13 cellular contexts compared by ENCODE assay signal in the genomic region with DNA sequence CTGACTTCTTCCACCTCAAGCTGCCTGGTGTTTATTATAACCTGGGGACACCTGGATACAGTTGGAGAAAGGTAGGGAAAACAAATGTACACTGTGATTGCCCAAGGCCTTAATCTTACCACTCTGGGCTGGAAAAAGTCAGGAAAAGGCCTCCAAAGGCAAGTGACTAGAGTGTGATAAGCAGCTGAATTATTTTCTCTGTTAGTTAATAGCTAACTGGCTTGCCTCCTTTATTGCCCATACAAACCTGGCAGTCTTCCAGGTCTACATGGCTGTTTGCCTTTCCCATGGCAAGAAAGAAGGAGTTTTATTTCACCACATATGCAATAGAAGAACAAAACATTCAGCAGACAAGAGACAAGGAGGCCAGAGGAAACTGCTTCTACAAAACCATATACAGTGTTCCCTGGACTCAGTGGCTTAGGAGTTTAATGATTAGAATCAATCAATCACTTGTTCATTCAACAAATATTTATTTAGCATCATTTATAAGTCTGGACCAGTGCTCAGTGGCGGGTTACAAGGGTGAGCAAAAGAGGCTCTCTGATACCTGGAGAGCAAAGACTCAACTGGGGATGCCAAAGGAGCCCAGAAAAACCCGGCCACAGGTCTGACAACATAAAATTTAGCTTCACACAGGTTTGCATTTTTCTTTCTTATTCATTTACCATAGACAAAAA. TPM values are rescaled to one million over a fixed set of nuclear protein-coding genes. Genes with fewer than 3 reads are reported as not detected.
A peak's percentile ranks its signal among the peaks of the same experiment; 100 is the strongest.
DNase-seq lines count a peak whose midpoint lies in the region; TF ChIP-seq lines count a peak whose summit lies in the region.
"Had no signal": no experiment of that assay in that cellular context is flagged by ENCODE, and none has a peak within 500 bp of the region (broad histone marks: within the 10 kb centered on the region; RNA-seq: fewer than 3 reads in every experiment).

No MANE protein-coding gene starts in this region.

- DNase-seq in NCI-H510A treated with DMSO at 0.1 percent for 48 hours (lab: John Stamatoyannopoulos, UW) = peak; percentile 65
- peak; percentile 10 for DNase-seq in fibroblast of the conjunctiva (ENCODE audit: low read depth)
- peak; percentile 98 for DNase-seq in renal cortical epithelial cell (ENCODE audit: low read depth)
- DNase-seq in stimulated activated CD4-positive, alpha-beta T cell treated with anti-CD3 and anti-CD28 coated beads, Interleukin-2, amount 100 ng/mL, for 48 hours = no peak
- DNase-seq in EL = no peak
- no peak for DNase-seq in cerebellar nuclear complex (lab: John Stamatoyannopoulos, UW)
- DNase-seq: activated B cell treated with CpG ODN at 0.5 μM for 24 hours; activated naive CD4-positive, alpha-beta T cell; Kasumi-1; left ventricle myocardium inferior; stimulated activated naive CD4-positive, alpha-beta T cell had no signal

- TF ChIP-seq CTCF in HEK293 (tag by site-specific recombination; IDR thresholded peaks at IDR 0.05) = no peak

- H3K36me3 ChIP-seq in HEK293 (ENCODE audit: control insufficient read depth in 2 of 2, insufficient read depth in 1 of 2, low read length in 2 of 2) = no peaks in the 10 kb centered on the region
- H3K36me3 ChIP-seq: left ventricle myocardium inferior had no signal

- CTCF ChIA-PET in HEK293 (lab: Yijun Ruan, JAX) = no interaction called here

- no peaks in the 10 kb centered on the region for H3K9me3 ChIP-seq in HEK293 (ENCODE audit: control insufficient read depth, insufficient read depth, low read depth, low read length)
- H3K9me3 ChIP-seq: left ventricle myocardium inferior had no signal

- peaks cover 3% of the 10 kb centered on the region; the same call in 1 of the 2 replicates for H3K4me1 ChIP-seq in HEK293 (ENCODE audit: control insufficient read depth, insufficient read depth, low read length)

- H3K4me3 ChIP-seq in HEK293 (ENCODE audit: low read depth, low read length) = no peak overlapping the region
- H3K4me3 ChIP-seq: left ventricle myocardium inferior had no signal

- no peak overlapping the region for H3K27ac ChIP-seq in HEK293 (ENCODE audit: extremely low read depth, low read depth, low read length)
- H3K27ac ChIP-seq: RWPE1 had no signal

- POLR2A ChIA-PET in HEK293 (lab: Yijun Ruan, JAX) = no interaction called here

TF ChIP-seq in HEK293, 187 proteins besides CTCF, POLR2A, EP300 and RAD21:
- TF ChIP-seq, protein P1, sequence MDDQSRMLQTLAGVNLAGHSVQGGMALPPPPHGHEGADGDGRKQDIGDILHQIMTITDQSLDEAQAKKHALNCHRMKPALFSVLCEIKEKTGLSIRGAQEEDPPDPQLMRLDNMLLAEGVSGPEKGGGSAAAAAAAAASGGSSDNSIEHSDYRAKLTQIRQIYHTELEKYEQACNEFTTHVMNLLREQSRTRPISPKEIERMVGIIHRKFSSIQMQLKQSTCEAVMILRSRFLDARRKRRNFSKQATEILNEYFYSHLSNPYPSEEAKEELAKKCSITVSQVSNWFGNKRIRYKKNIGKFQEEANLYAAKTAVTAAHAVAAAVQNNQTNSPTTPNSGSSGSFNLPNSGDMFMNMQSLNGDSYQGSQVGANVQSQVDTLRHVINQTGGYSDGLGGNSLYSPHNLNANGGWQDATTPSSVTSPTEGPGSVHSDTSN (CRISPR knock-in tag; IDR thresholded peaks at IDR 0.05) = no peak
- TF ChIP-seq TRIM28 (IDR thresholded peaks at IDR 0.05; ENCODE audit: borderline replicate concordance, low read length) (peak; percentile 59; the same call in 1 of the 2 replicates), ZNF654 (tag by site-specific recombination; IDR thresholded peaks at IDR 0.05; ENCODE audit: low read depth) (no peak), PRDM1 (tag by site-specific recombination; IDR thresholded peaks at IDR 0.05) (no peak), ZBTB20 (tag by site-specific recombination; IDR thresholded peaks at IDR 0.05) (peak; percentile 26; the same call in 1 of the 2 replicates)
- TF ChIP-seq, protein P2, sequence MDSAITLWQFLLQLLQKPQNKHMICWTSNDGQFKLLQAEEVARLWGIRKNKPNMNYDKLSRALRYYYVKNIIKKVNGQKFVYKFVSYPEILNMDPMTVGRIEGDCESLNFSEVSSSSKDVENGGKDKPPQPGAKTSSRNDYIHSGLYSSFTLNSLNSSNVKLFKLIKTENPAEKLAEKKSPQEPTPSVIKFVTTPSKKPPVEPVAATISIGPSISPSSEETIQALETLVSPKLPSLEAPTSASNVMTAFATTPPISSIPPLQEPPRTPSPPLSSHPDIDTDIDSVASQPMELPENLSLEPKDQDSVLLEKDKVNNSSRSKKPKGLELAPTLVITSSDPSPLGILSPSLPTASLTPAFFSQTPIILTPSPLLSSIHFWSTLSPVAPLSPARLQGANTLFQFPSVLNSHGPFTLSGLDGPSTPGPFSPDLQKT (IDR thresholded peaks at IDR 0.05; ENCODE audit: borderline replicate concordance, low read depth, low read length) = no peak
- TF ChIP-seq, protein P3, sequence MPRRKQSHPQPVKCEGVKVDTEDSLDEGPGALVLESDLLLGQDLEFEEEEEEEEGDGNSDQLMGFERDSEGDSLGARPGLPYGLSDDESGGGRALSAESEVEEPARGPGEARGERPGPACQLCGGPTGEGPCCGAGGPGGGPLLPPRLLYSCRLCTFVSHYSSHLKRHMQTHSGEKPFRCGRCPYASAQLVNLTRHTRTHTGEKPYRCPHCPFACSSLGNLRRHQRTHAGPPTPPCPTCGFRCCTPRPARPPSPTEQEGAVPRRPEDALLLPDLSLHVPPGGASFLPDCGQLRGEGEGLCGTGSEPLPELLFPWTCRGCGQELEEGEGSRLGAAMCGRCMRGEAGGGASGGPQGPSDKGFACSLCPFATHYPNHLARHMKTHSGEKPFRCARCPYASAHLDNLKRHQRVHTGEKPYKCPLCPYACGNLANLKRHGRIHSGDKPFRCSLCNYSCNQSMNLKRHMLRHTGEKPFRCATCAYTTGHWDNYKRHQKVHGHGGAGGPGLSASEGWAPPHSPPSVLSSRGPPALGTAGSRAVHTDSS (tag by site-specific recombination; IDR thresholded peaks at IDR 0.05) = no peak
- TF ChIP-seq, protein P4, sequence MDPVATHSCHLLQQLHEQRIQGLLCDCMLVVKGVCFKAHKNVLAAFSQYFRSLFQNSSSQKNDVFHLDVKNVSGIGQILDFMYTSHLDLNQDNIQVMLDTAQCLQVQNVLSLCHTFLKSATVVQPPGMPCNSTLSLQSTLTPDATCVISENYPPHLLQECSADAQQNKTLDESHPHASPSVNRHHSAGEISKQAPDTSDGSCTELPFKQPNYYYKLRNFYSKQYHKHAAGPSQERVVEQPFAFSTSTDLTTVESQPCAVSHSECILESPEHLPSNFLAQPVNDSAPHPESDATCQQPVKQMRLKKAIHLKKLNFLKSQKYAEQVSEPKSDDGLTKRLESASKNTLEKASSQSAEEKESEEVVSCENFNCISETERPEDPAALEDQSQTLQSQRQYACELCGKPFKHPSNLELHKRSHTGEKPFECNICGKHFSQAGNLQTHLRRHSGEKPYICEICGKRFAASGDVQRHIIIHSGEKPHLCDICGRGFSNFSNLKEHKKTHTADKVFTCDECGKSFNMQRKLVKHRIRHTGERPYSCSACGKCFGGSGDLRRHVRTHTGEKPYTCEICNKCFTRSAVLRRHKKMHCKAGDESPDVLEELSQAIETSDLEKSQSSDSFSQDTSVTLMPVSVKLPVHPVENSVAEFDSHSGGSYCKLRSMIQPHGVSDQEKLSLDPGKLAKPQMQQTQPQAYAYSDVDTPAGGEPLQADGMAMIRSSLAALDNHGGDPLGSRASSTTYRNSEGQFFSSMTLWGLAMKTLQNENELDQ (tag by site-specific recombination; IDR thresholded peaks at IDR 0.05; ENCODE audit: low read depth) = no peak

RNA-seq across cellular contexts. Expression of a gene that starts 27.5 kb away (rescaled TPM):
- total RNA-seq in renal cortical epithelial cell = 51.2 and 70.1 TPM in 2 replicates

RNA-seq across cellular contexts. Expression of a gene that starts 29.7 kb away (rescaled TPM):
- under 0.01 and 1.6 TPM in 2 replicates for total RNA-seq in renal cortical epithelial cell

Comparison
In these comparisons a context has a peak if more than half of its experiments do, and no peak if none do; other contexts are left out.
1. DNase-seq: peak in NCI-H510A treated with DMSO at 0.1 percent for 48 hours (single experiment), fibroblast of the conjunctiva (single experiment) and renal cortical epithelial cell (single experiment); none in stimulated activated CD4-positive, alpha-beta T cell treated with anti-CD3 and anti-CD28 coated beads, Interleukin-2, amount 100 ng/mL, for 48 hours (0 of 2), EL (single experiment) and cerebellar nuclear complex (0 of 2).